Comparison of ENCODE assay signal across 1 cellular context in the genomic region with DNA sequence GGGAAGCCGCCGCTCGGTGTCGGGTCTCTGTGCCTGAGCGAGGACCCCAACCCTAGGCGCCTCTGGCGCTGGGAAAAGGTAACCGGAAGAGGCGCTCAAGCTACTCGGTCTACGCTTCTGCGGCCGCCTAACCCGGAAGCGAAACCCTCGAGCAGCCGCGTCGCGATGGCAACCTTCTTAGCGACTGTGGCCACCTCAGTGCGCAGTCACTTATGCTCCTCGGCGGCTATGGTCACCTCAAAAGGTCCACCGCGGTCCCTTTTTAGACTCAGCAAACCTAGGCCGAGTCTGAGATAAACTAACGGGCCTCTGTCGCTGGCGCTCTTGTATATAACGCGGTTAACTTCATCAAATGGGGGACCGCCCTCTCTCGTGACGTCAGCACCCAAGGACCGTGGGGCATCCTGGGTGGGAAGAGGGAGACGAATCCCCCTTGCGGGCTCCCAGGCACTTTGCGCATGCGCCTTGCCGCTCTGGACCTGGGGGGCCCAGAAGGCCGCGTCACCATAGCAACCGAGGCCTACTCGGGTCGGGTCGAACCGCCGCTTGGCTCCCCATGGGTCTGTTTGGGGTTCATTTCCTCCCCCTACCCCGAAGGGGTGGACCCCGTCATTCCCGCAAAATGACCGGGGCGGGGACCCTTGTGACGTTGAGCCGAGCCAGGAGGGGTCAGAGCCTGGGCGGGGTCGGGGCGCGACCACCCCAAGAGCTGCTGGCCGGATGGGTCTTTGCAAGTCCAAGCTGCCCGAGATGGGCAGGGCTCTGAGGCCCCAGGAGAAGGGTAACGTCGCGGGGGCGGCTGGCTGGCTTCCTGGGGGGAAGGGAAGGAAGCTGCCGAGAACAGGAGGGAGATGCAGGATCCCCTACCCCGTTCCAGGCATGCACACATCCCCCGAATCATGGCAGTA.
A peak's percentile ranks its signal among the peaks of the same experiment; 100 is the strongest.
TF ChIP-seq lines count a peak whose summit lies in the region.

A gene with protein sequence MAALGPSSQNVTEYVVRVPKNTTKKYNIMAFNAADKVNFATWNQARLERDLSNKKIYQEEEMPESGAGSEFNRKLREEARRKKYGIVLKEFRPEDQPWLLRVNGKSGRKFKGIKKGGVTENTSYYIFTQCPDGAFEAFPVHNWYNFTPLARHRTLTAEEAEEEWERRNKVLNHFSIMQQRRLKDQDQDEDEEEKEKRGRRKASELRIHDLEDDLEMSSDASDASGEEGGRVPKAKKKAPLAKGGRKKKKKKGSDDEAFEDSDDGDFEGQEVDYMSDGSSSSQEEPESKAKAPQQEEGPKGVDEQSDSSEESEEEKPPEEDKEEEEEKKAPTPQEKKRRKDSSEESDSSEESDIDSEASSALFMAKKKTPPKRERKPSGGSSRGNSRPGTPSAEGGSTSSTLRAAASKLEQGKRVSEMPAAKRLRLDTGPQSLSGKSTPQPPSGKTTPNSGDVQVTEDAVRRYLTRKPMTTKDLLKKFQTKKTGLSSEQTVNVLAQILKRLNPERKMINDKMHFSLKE (minus strand): TSS at position 91 of the 908 bp plus-strand sequence. CDS start 169 bp downstream, outside the sequence.

TF ChIP-seq in HEK293, 187 proteins besides CTCF, POLR2A, EP300 and RAD21 (continued from another document):
- TF ChIP-seq ZNF785 (tag by site-specific recombination; IDR thresholded peaks at IDR 0.05) = no peak
- TF ChIP-seq ZNF280D (tag by site-specific recombination; IDR thresholded peaks at IDR 0.05) = no peak
- no peak; the same call in 1 of the 2 replicates for TF ChIP-seq ZNF843 (tag by site-specific recombination; IDR thresholded peaks at IDR 0.05)
- peak; percentile 90 for TF ChIP-seq YY2 (tag by site-specific recombination; IDR thresholded peaks at IDR 0.05)
- TF ChIP-seq KLF10 (tag by site-specific recombination; IDR thresholded peaks at IDR 0.05) = no peak
- TF ChIP-seq, protein P1, sequence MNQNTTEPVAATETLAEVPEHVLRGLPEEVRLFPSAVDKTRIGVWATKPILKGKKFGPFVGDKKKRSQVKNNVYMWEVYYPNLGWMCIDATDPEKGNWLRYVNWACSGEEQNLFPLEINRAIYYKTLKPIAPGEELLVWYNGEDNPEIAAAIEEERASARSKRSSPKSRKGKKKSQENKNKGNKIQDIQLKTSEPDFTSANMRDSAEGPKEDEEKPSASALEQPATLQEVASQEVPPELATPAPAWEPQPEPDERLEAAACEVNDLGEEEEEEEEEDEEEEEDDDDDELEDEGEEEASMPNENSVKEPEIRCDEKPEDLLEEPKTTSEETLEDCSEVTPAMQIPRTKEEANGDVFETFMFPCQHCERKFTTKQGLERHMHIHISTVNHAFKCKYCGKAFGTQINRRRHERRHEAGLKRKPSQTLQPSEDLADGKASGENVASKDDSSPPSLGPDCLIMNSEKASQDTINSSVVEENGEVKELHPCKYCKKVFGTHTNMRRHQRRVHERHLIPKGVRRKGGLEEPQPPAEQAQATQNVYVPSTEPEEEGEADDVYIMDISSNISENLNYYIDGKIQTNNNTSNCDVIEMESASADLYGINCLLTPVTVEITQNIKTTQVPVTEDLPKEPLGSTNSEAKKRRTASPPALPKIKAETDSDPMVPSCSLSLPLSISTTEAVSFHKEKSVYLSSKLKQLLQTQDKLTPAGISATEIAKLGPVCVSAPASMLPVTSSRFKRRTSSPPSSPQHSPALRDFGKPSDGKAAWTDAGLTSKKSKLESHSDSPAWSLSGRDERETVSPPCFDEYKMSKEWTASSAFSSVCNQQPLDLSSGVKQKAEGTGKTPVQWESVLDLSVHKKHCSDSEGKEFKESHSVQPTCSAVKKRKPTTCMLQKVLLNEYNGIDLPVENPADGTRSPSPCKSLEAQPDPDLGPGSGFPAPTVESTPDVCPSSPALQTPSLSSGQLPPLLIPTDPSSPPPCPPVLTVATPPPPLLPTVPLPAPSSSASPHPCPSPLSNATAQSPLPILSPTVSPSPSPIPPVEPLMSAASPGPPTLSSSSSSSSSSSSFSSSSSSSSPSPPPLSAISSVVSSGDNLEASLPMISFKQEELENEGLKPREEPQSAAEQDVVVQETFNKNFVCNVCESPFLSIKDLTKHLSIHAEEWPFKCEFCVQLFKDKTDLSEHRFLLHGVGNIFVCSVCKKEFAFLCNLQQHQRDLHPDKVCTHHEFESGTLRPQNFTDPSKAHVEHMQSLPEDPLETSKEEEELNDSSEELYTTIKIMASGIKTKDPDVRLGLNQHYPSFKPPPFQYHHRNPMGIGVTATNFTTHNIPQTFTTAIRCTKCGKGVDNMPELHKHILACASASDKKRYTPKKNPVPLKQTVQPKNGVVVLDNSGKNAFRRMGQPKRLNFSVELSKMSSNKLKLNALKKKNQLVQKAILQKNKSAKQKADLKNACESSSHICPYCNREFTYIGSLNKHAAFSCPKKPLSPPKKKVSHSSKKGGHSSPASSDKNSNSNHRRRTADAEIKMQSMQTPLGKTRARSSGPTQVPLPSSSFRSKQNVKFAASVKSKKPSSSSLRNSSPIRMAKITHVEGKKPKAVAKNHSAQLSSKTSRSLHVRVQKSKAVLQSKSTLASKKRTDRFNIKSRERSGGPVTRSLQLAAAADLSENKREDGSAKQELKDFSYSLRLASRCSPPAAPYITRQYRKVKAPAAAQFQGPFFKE (tag by site-specific recombination; IDR thresholded peaks at IDR 0.05; ENCODE audit: borderline replicate concordance) = no peak
- TF ChIP-seq ZNF658 (tag by site-specific recombination; IDR thresholded peaks at IDR 0.05) = no peak
- no peak for TF ChIP-seq ZNF621 (tag by site-specific recombination; IDR thresholded peaks at IDR 0.05)
- peak; percentile 47 for TF ChIP-seq ZBTB8A (tag by site-specific recombination; IDR thresholded peaks at IDR 0.05)
- TF ChIP-seq KLF7 (tag by site-specific recombination; IDR thresholded peaks at IDR 0.05; ENCODE audit: borderline replicate concordance) = 0 out of 2 replicates have a peak, but pooled peaks have one; percentile 21
- no peak for TF ChIP-seq HOXA7 (CRISPR knock-in tag; IDR thresholded peaks at IDR 0.05; ENCODE audit: borderline replicate concordance)
- no peak for TF ChIP-seq ZNF202 (tag by site-specific recombination; IDR thresholded peaks at IDR 0.05; ENCODE audit: borderline replicate concordance)
- no peak for TF ChIP-seq ZNF670 (tag by site-specific recombination; IDR thresholded peaks at IDR 0.05; ENCODE audit: low read depth)
- TF ChIP-seq ZNF791 (tag by site-specific recombination; IDR thresholded peaks at IDR 0.05) = no peak
- TF ChIP-seq ZNF707 (tag by site-specific recombination; IDR thresholded peaks at IDR 0.05) = no peak
- TF ChIP-seq ZNF292 (tag by site-specific recombination; IDR thresholded peaks at IDR 0.05; ENCODE audit: borderline replicate concordance, low read depth) = no peak
- 0 out of 2 replicates have a peak, but pooled peaks have one; percentile 45 for TF ChIP-seq ZBTB7A (tag by site-specific recombination; IDR thresholded peaks at IDR 0.05; ENCODE audit: low read depth)
- TF ChIP-seq, protein P2, sequence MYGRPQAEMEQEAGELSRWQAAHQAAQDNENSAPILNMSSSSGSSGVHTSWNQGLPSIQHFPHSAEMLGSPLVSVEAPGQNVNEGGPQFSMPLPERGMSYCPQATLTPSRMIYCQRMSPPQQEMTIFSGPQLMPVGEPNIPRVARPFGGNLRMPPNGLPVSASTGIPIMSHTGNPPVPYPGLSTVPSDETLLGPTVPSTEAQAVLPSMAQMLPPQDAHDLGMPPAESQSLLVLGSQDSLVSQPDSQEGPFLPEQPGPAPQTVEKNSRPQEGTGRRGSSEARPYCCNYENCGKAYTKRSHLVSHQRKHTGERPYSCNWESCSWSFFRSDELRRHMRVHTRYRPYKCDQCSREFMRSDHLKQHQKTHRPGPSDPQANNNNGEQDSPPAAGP (tag by site-specific recombination; IDR thresholded peaks at IDR 0.05) = no peak
- TF ChIP-seq GLIS1 (tag by site-specific recombination; IDR thresholded peaks at IDR 0.05) = peak; percentile 94
- peak; percentile 80 for TF ChIP-seq ZNF76 (tag by site-specific recombination; IDR thresholded peaks at IDR 0.05; ENCODE audit: borderline replicate concordance, low read depth)
